ENCODE assay signal across 12 cellular contexts in genomic region chr12:67070307-67070600, GRCh38.
DNase-seq lines count a peak whose midpoint lies in the region; ATAC-seq, FAIRE-seq and TF ChIP-seq lines count a peak whose summit lies in the region.
"Had no signal": no experiment of that assay in that cellular context is flagged by ENCODE, and none has a peak within 500 bp of the region (broad histone marks: within the 10 kb centered on the region; RNA-seq: fewer than 3 reads in every experiment).

No MANE protein-coding gene starts in this region.

- intact Hi-C loops in dorsolateral prefrontal cortex (cut with DNase I): no loop called here

- peaks cover 11% of the 10 kb centered on the region for H3K27me3 Mint-ChIP-seq in neural progenitor cell (ENCODE audit: insufficient read depth, low read depth)

- H3K9ac ChIP-seq in ES-I3 (ENCODE audit: low read depth, low read length) (peak overlapping the region; percentile 65), neural progenitor cell (no peak overlapping the region)

- no peaks in the 10 kb centered on the region for H3K36me3 Mint-ChIP-seq in neural progenitor cell

- peak in 1 of 2 experiments; percentile 8 for DNase-seq in SJCRH30
- no peak for DNase-seq in dorsolateral prefrontal cortex
- DNase-seq in neural progenitor cell (ENCODE audit: low spot score): no peak
- DNase-seq in RCC 7860 (ENCODE audit: low spot score): no peak
- no peak for DNase-seq in GM12892 (ENCODE audit: insufficient read length)
- DNase-seq in BE2C: no peak
- DNase-seq: brain microvascular endothelial cell, KG1 had no signal

- peak overlapping the region; percentile 95 for H3K4me2 ChIP-seq in neural progenitor cell

- peaks cover 34% of the 10 kb centered on the region for H3K79me2 ChIP-seq in neural progenitor cell (ENCODE audit: low read depth)

- no peak for TF ChIP-seq POLR2A in GM12892 (IDR thresholded peaks at IDR 0.05; ENCODE audit: low read depth, low read length)

- H3K9me3 ChIP-seq in ES-I3 (ENCODE audit: control insufficient read depth, insufficient read depth, low read length) (no peaks in the 10 kb centered on the region), SJCRH30 (replicated peaks) (no peaks in the 10 kb centered on the region), neural progenitor cell (ENCODE audit: low read depth) (no peaks in the 10 kb centered on the region), BE2C (no peaks in the 10 kb centered on the region; the same call in 1 of the 2 replicates)
- H3K9me3 ChIP-seq: gastroesophageal sphincter had no signal

- peak overlapping the region; percentile 90 for H3K4me3 Mint-ChIP-seq in neural progenitor cell

- H3K4me3 ChIP-seq in SJCRH30 (peak overlapping the region; percentile 71), dorsolateral prefrontal cortex (peak overlapping the region in 30 of 59 donors; percentile 40 to 75 (median 62)), neural progenitor cell (peak overlapping the region; percentile 99), BE2C (ENCODE audit: low read depth, low read length) (no peak overlapping the region)

- H3K27ac Mint-ChIP-seq in neural progenitor cell: peak overlapping the region; percentile 58

- no peak overlapping the region for H3K27ac ChIP-seq in SJCRH30
- peak overlapping the region in 21 of 59 donors; percentile 3 to 79 (median 51) for H3K27ac ChIP-seq in dorsolateral prefrontal cortex
- H3K27ac ChIP-seq in neural progenitor cell: no peak overlapping the region
- H3K27ac ChIP-seq: brain microvascular endothelial cell had no signal

- FAIRE-seq in RCC 7860 (lab: Jason Lieb, UNC) (no peak), GM12892 (lab: Jason Lieb, UNC) (no peak)
- FAIRE-seq: GM19239 had no signal

- H3K27me3 ChIP-seq in SJCRH30 (no peaks in the 10 kb centered on the region), dorsolateral prefrontal cortex (peaks cover 0 to 41% (median 0%) of the 10 kb centered on the region in 45 donors), neural progenitor cell (peaks cover 5% of the 10 kb centered on the region), BE2C (peaks cover 37% of the 10 kb centered on the region)

- peaks cover 7% of the 10 kb centered on the region; the same call in 1 of the 2 replicates for H3K4me1 ChIP-seq in ES-I3 (ENCODE audit: insufficient read depth, low read length)
- no peaks in the 10 kb centered on the region for H3K4me1 ChIP-seq in SJCRH30
- H3K4me1 ChIP-seq in neural progenitor cell: peaks cover 13% of the 10 kb centered on the region
- H3K4me1 ChIP-seq in BE2C: no peaks in the 10 kb centered on the region

- peaks cover 22% of the 10 kb centered on the region for H3F3A ChIP-seq in neural progenitor cell (ENCODE audit: low read depth)

- peaks cover 37% of the 10 kb centered on the region for H3K4me1 Mint-ChIP-seq in neural progenitor cell

- H3K36me3 ChIP-seq in ES-I3 (ENCODE audit: insufficient read depth, low read length): no peaks in the 10 kb centered on the region
- no peaks in the 10 kb centered on the region for H3K36me3 ChIP-seq in SJCRH30
- no peaks in the 10 kb centered on the region for H3K36me3 ChIP-seq in neural progenitor cell
- no peaks in the 10 kb centered on the region for H3K36me3 ChIP-seq in BE2C
- H3K36me3 ChIP-seq: brain microvascular endothelial cell, gastroesophageal sphincter had no signal

- ATAC-seq in GM18909 (IDR thresholded peaks at IDR 0.05; ENCODE audit: poor library complexity, unreplicated experiment): no peak

- TF ChIP-seq CTCF in dorsolateral prefrontal cortex (IDR thresholded peaks at IDR 0.05 in 54 of 56, conservative IDR thresholded peaks at IDR 0.05 in 2 of 56; ENCODE audit: low read depth in 1 of 56, partially characterized antibody in 56 of 56) (no peak), neural progenitor cell (IDR thresholded peaks at IDR 0.05) (no peak), BE2C (IDR thresholded peaks at IDR 0.05; ENCODE audit: low read depth, low read length) (no peak)

- peaks cover 24% of the 10 kb centered on the region for H4K20me1 ChIP-seq in neural progenitor cell (ENCODE audit: low read depth)

- H3K9me3 Mint-ChIP-seq in neural progenitor cell: no peaks in the 10 kb centered on the region

- peak overlapping the region; percentile 51 for H2AFZ ChIP-seq in neural progenitor cell (replicated peaks)
